In genomic region chrX:1178580-1179057, GRCh38 we compare ENCODE assay signal across 10 cellular contexts. TPM values are rescaled to one million over a fixed set of nuclear protein-coding genes. Genes with fewer than 3 reads are reported as not detected.
DNase-seq lines count a peak whose midpoint lies in the region; ATAC-seq and TF ChIP-seq lines count a peak whose summit lies in the region.
"Had no signal": no experiment of that assay in that cellular context is flagged by ENCODE, and none has a peak within 500 bp of the region (broad histone marks: within the 10 kb centered on the region; RNA-seq: fewer than 3 reads in every experiment).

No MANE protein-coding gene starts in this region.

- no peaks in the 10 kb centered on the region for H3K36me3 ChIP-seq in esophagus muscularis mucosa
- H3K36me3 ChIP-seq in smooth muscle cell (ENCODE audit: low read depth): no peaks in the 10 kb centered on the region
- no peaks in the 10 kb centered on the region for H3K36me3 ChIP-seq in brain microvascular endothelial cell (replicated peaks)
- H3K36me3 ChIP-seq in right atrium auricular region: no peaks in the 10 kb centered on the region

- ATAC-seq in activated naive CD8-positive, alpha-beta T cell treated with anti-CD3 and anti-CD28 coated beads, Interleukin-2, amount 10 ng/mL, durations not matched to agents 7 days and 5 days (ENCODE audit: low read depth): peak; percentile 46
- no peak for ATAC-seq in activated naive CD8-positive, alpha-beta T cell treated with anti-CD3 and anti-CD28 coated beads, Interleukin-2, amount 50 U/mL, for 24 hours

- no peak for TF ChIP-seq POLR2A in esophagus muscularis mucosa (IDR thresholded peaks at IDR 0.05; ENCODE audit: low read depth)

- no peak overlapping the region for H3K4me3 Mint-ChIP-seq in activated naive CD8-positive, alpha-beta T cell treated with anti-CD3 and anti-CD28 coated beads, Interleukin-2, amount 10 ng/mL, durations not matched to agents 7 days and 5 days
- H3K4me3 Mint-ChIP-seq in activated naive CD8-positive, alpha-beta T cell treated with anti-CD3 and anti-CD28 coated beads, Interleukin-2, amount 50 U/mL, for 24 hours: no peak overlapping the region
- H3K4me3 Mint-ChIP-seq: CD14-positive monocyte had no signal

- peak overlapping the region; percentile 81 for H3K4me2 ChIP-seq in smooth muscle cell

- H3K9me3 ChIP-seq in esophagus muscularis mucosa (no peaks in the 10 kb centered on the region), smooth muscle cell (replicated peaks; ENCODE audit: low read depth) (no peaks in the 10 kb centered on the region), right atrium auricular region (no peaks in the 10 kb centered on the region)

- H2AFZ ChIP-seq in smooth muscle cell (ENCODE audit: low read depth): no peak overlapping the region

- in situ Hi-C loops in GM13976 (cut with MboI; ENCODE audit: low sequenced_read_pairs, unreplicated experiment): no loop called here
- in situ Hi-C loops in brain microvascular endothelial cell (cut with HindIII; ENCODE audit: low pct_ligation_motif_present, low sequenced_read_pairs): no loop called here

- POLR2A ChIA-PET in activated naive CD8-positive, alpha-beta T cell treated with anti-CD3 and anti-CD28 coated beads, Interleukin-2, amount 10 ng/mL, durations not matched to agents 7 days and 5 days (lab: Charles Lee): no interaction called here

- H3K9ac ChIP-seq in smooth muscle cell (ENCODE audit: low read depth): peak overlapping the region; percentile 0

- intact Hi-C loops in esophagus muscularis mucosa (cut with DNase I): no loop called here

- no peaks in the 10 kb centered on the region for H4K20me1 ChIP-seq in smooth muscle cell (ENCODE audit: low read depth)

- H3F3A ChIP-seq in smooth muscle cell (ENCODE audit: low read depth): no peaks in the 10 kb centered on the region

- no peak for TF ChIP-seq EP300 in esophagus muscularis mucosa (IDR thresholded peaks at IDR 0.05)

- no peak for TF ChIP-seq CTCF in esophagus muscularis mucosa (IDR thresholded peaks at IDR 0.05)
- TF ChIP-seq CTCF in smooth muscle cell (IDR thresholded peaks at IDR 0.05; ENCODE audit: borderline replicate concordance, insufficient read depth, poor library complexity, severe bottlenecking): no peak
- TF ChIP-seq CTCF in GM13976 (IDR thresholded peaks at IDR 0.05; ENCODE audit: borderline replicate concordance, control extremely low read depth, extremely low read depth, insufficient read depth, missing control alignments): no peak
- TF ChIP-seq CTCF in brain microvascular endothelial cell (IDR thresholded peaks at IDR 0.05; ENCODE audit: low read depth, low read length, missing control alignments): no peak
- TF ChIP-seq CTCF in right atrium auricular region (IDR thresholded peaks at IDR 0.05): no peak

- no peaks in the 10 kb centered on the region for H3K27me3 Mint-ChIP-seq in activated naive CD8-positive, alpha-beta T cell treated with anti-CD3 and anti-CD28 coated beads, Interleukin-2, amount 10 ng/mL, durations not matched to agents 7 days and 5 days
- no peaks in the 10 kb centered on the region for H3K27me3 Mint-ChIP-seq in activated naive CD8-positive, alpha-beta T cell treated with anti-CD3 and anti-CD28 coated beads, Interleukin-2, amount 50 U/mL, for 24 hours

- H3K27ac ChIP-seq in esophagus muscularis mucosa (replicated peaks in 1 of 4): no peak overlapping the region
- peak overlapping the region; percentile 21 for H3K27ac ChIP-seq in smooth muscle cell (ENCODE audit: low read depth)
- H3K27ac ChIP-seq in brain microvascular endothelial cell: no peak overlapping the region
- no peak overlapping the region for H3K27ac ChIP-seq in right atrium auricular region

- WGBS in esophagus muscularis mucosa: 32% methylated on average over 20 of the region's 20 CpGs
- 20% methylated on average over 20 of the region's 20 CpGs for WGBS in smooth muscle cell (ENCODE audit: low lambda C conversion rate)

- H3K4me1 ChIP-seq in esophagus muscularis mucosa (peaks cover 0 to 5% (median 2%) of the 10 kb centered on the region in 4 donors), smooth muscle cell (ENCODE audit: low read depth) (no peaks in the 10 kb centered on the region), right atrium auricular region (no peaks in the 10 kb centered on the region)

- no peak for DNase-seq in activated naive CD8-positive, alpha-beta T cell treated with anti-CD3 and anti-CD28 coated beads, Interleukin-2, amount 10 ng/mL, durations not matched to agents 7 days and 5 days
- DNase-seq in activated naive CD8-positive, alpha-beta T cell treated with anti-CD3 and anti-CD28 coated beads, Interleukin-2, amount 50 U/mL, for 24 hours: no peak
- DNase-seq in RPMI8226 (peak; percentile 21), esophagus muscularis mucosa (ENCODE audit: extremely low spot score) (peak; percentile 29), smooth muscle cell (lab: John Stamatoyannopoulos, UW; ENCODE audit: unreplicated experiment) (no peak), GM13976 (ENCODE audit: low spot score) (no peak), brain microvascular endothelial cell (no peak), right atrium auricular region (ENCODE audit: low spot score) (no peak)
- DNase-seq: dermis blood vessel endothelial cell had no signal

- H3K9me3 Mint-ChIP-seq in activated naive CD8-positive, alpha-beta T cell treated with anti-CD3 and anti-CD28 coated beads, Interleukin-2, amount 10 ng/mL, durations not matched to agents 7 days and 5 days: no peaks in the 10 kb centered on the region
- no peaks in the 10 kb centered on the region for H3K9me3 Mint-ChIP-seq in activated naive CD8-positive, alpha-beta T cell treated with anti-CD3 and anti-CD28 coated beads, Interleukin-2, amount 50 U/mL, for 24 hours

- H3K79me2 ChIP-seq in smooth muscle cell (ENCODE audit: low read depth): no peaks in the 10 kb centered on the region

- H3K4me3 ChIP-seq in esophagus muscularis mucosa (no peak overlapping the region), smooth muscle cell (peak overlapping the region; percentile 37), brain microvascular endothelial cell (ENCODE audit: low read depth, low read length) (no peak overlapping the region), right atrium auricular region (no peak overlapping the region)

- H3K27me3 ChIP-seq in esophagus muscularis mucosa: peaks cover 0 to 23% (median 4%) of the 10 kb centered on the region in 4 donors
- H3K27me3 ChIP-seq in smooth muscle cell (ENCODE audit: low read depth): peaks cover 6% of the 10 kb centered on the region
- no peaks in the 10 kb centered on the region for H3K27me3 ChIP-seq in brain microvascular endothelial cell (replicated peaks)
- H3K27me3 ChIP-seq in right atrium auricular region: no peaks in the 10 kb centered on the region

- H3K27ac Mint-ChIP-seq in activated naive CD8-positive, alpha-beta T cell treated with anti-CD3 and anti-CD28 coated beads, Interleukin-2, amount 10 ng/mL, durations not matched to agents 7 days and 5 days: no peak overlapping the region
- H3K27ac Mint-ChIP-seq in activated naive CD8-positive, alpha-beta T cell treated with anti-CD3 and anti-CD28 coated beads, Interleukin-2, amount 50 U/mL, for 24 hours: no peak overlapping the region
- H3K27ac Mint-ChIP-seq: CD14-positive monocyte had no signal

- peaks cover 1% of the 10 kb centered on the region for H3K4me1 Mint-ChIP-seq in activated naive CD8-positive, alpha-beta T cell treated with anti-CD3 and anti-CD28 coated beads, Interleukin-2, amount 10 ng/mL, durations not matched to agents 7 days and 5 days
- H3K4me1 Mint-ChIP-seq in activated naive CD8-positive, alpha-beta T cell treated with anti-CD3 and anti-CD28 coated beads, Interleukin-2, amount 50 U/mL, for 24 hours: no peaks in the 10 kb centered on the region

- no peaks in the 10 kb centered on the region for H3K36me3 Mint-ChIP-seq in activated naive CD8-positive, alpha-beta T cell treated with anti-CD3 and anti-CD28 coated beads, Interleukin-2, amount 10 ng/mL, durations not matched to agents 7 days and 5 days
- no peaks in the 10 kb centered on the region for H3K36me3 Mint-ChIP-seq in activated naive CD8-positive, alpha-beta T cell treated with anti-CD3 and anti-CD28 coated beads, Interleukin-2, amount 50 U/mL, for 24 hours (ENCODE audit: low read depth)
- H3K36me3 Mint-ChIP-seq: CD14-positive monocyte had no signal

RNA-seq across cellular contexts. Expression of gene CRLF2, which starts 33.8 kb away (rescaled TPM):
- total RNA-seq in activated naive CD8-positive, alpha-beta T cell treated with anti-CD3 and anti-CD28 coated beads, Interleukin-2, amount 10 ng/mL, durations not matched to agents 7 days and 5 days: 1 to 10 TPM in 1 of 2 experiments, under 1 TPM in 1; 0.71 to 1.5 TPM
- total RNA-seq in esophagus muscularis mucosa: 1 to 10 TPM in 2 of 4 donors, under 1 TPM in 1, not detected in 1; 0.63 to 2.1 (median 1.3) TPM
- not detected in 2 replicates for total RNA-seq in smooth muscle cell
- not detected in 2 replicates for polyA plus RNA-seq in smooth muscle cell
- not detected for total RNA-seq in right atrium auricular region
- total RNA-seq: dermis blood vessel endothelial cell had no signal

Comparison
In these comparisons a context has a peak if more than half of its experiments do, and no peak if none do; other contexts are left out.
1. DNase-seq: peak in RPMI8226 (single experiment) and esophagus muscularis mucosa (single experiment); none in activated naive CD8-positive, alpha-beta T cell treated with anti-CD3 and anti-CD28 coated beads, Interleukin-2, amount 10 ng/mL, durations not matched to agents 7 days and 5 days (single experiment), activated naive CD8-positive, alpha-beta T cell treated with anti-CD3 and anti-CD28 coated beads, Interleukin-2, amount 50 U/mL, for 24 hours (single experiment), smooth muscle cell (single experiment), GM13976 (single experiment), brain microvascular endothelial cell (single experiment) and right atrium auricular region (single experiment).